In the genomic region with DNA sequence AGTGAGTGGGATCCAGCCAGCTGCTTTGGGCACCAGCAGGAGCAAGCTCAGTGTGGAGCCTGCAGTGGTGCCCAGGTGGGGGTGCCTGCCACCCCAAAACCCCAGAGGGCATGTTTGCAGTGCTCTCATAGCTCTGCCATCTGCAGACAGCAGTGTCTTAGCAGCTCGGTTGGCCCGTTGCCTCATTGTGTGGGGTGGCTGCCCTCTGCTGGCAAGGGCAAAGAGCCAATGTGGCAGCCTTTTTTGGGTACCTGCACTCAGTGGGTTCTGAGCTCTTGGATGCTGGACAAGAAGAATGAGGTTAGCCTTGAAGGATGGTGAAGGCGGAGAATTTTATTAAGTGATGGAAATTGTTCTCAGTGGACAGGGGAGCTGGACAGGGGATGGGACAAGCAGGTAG, we compare ENCODE assay signal across 8 cellular contexts. TPM values are rescaled to one million over a fixed set of nuclear protein-coding genes. Genes with fewer than 3 reads are reported as not detected.
DNase-seq lines count a peak whose midpoint lies in the region; ATAC-seq, FAIRE-seq and TF ChIP-seq lines count a peak whose summit lies in the region.

No MANE protein-coding gene starts in this region.

- H3K4me3 ChIP-seq in endothelial cell of umbilical vein (replicated peaks in 1 of 3; ENCODE audit: insufficient read depth in 1 of 3, low read depth in 1 of 3, low read length in 3 of 3) (no peak overlapping the region), neutrophil (ENCODE audit: low read depth in 1 of 2, low read length in 1 of 2) (no peak overlapping the region)

- H3K9me1 ChIP-seq in endothelial cell of umbilical vein (replicated peaks; ENCODE audit: control insufficient read depth, extremely low read depth, insufficient read depth, low read length) = no peaks in the 10 kb centered on the region

- CTCF ChIA-PET in activated CD4-positive, alpha-beta memory T cell treated with anti-CD3 and anti-CD28 coated beads, Interleukin-2, amount 10 ng/mL, durations not matched to agents 7 days and 5 days (lab: Charles Lee) = interaction anchor here (0.6 to 8.5 kb wide), 56 partner anchors 9 to 470 kb away, joined by 3 to 452 read pairs (median 5); a partner anchor contains a TSS
- CTCF ChIA-PET in endothelial cell of umbilical vein (lab: Charles Lee) = interaction anchor here (0.7 to 7.0 kb wide), 20 partner anchors 10 to 413 kb away, joined by 3 to 249 read pairs (median 4); a partner anchor contains a TSS

- TF ChIP-seq POLR2A in endothelial cell of umbilical vein (IDR thresholded peaks at IDR 0.05; ENCODE audit: low read depth, low read length) = no peak

- H3K27ac Mint-ChIP-seq in activated CD4-positive, alpha-beta memory T cell treated with anti-CD3 and anti-CD28 coated beads, Interleukin-2, amount 10 ng/mL, durations not matched to agents 7 days and 5 days = no peak overlapping the region
- H3K27ac Mint-ChIP-seq in mesothelial cell of epicardium = no peak overlapping the region

- H3K36me3 ChIP-seq in endothelial cell of umbilical vein (ENCODE audit: control insufficient read depth in 2 of 2, extremely low read depth in 1 of 2, insufficient read depth in 2 of 2, low read length in 2 of 2) (no peaks in the 10 kb centered on the region), neutrophil (no peaks in the 10 kb centered on the region)

- DNase-seq in EH (ENCODE audit: low read depth) (peak; percentile 13), NCI-H446 treated with DMSO at 0.1 percent for 48 hours (lab: John Stamatoyannopoulos, UW) (peak; percentile 56), endothelial cell of umbilical vein (ENCODE audit: low read depth, low spot score) (peak; percentile 9), DMS79 treated with DMSO at 0.1 percent for 48 hours (lab: John Stamatoyannopoulos, UW) (no peak), mesothelial cell of epicardium (ENCODE audit: low spot score in 2 of 2, unreplicated experiment in 2 of 2) (no peak)
- DNase-seq in activated CD4-positive, alpha-beta memory T cell treated with anti-CD3 and anti-CD28 coated beads, Interleukin-2, amount 10 ng/mL, durations not matched to agents 7 days and 5 days = peak; percentile 81

- H3K27me3 ChIP-seq in endothelial cell of umbilical vein (ENCODE audit: control insufficient read depth in 2 of 2, insufficient read depth in 2 of 2, low read length in 2 of 2) = peaks cover 0 to 4% of the 10 kb centered on the region in 2 experiments
- peaks cover 21% of the 10 kb centered on the region for H3K27me3 ChIP-seq in neutrophil

- H4K20me1 ChIP-seq in endothelial cell of umbilical vein (replicated peaks; ENCODE audit: control insufficient read depth, extremely low read depth, insufficient read depth, low read length) = no peaks in the 10 kb centered on the region

- H3K9ac ChIP-seq in endothelial cell of umbilical vein (replicated peaks; ENCODE audit: extremely low read depth, insufficient read depth, low read length) = no peak overlapping the region

- no peaks in the 10 kb centered on the region for H3K9me3 Mint-ChIP-seq in activated CD4-positive, alpha-beta memory T cell treated with anti-CD3 and anti-CD28 coated beads, Interleukin-2, amount 10 ng/mL, durations not matched to agents 7 days and 5 days
- no peaks in the 10 kb centered on the region for H3K9me3 Mint-ChIP-seq in mesothelial cell of epicardium

- FAIRE-seq in endothelial cell of umbilical vein (lab: Jason Lieb, UNC) = no peak

- ATAC-seq in HG02588 (IDR thresholded peaks at IDR 0.05; ENCODE audit: unreplicated experiment) = peak; percentile 47

- TF ChIP-seq CTCF in endothelial cell of umbilical vein (IDR thresholded peaks at IDR 0.05; ENCODE audit: extremely low read depth in 1 of 2, insufficient read depth in 1 of 2, low read depth in 1 of 2, low read length in 2 of 2) = peak; percentile 15 to 42
- TF ChIP-seq CTCF in neutrophil (IDR thresholded peaks at IDR 0.05) = peak; percentile 68
- no peak for TF ChIP-seq CTCF in mesothelial cell of epicardium (IDR thresholded peaks at IDR 0.05; ENCODE audit: unreplicated experiment)

- H3K27me3 Mint-ChIP-seq in activated CD4-positive, alpha-beta memory T cell treated with anti-CD3 and anti-CD28 coated beads, Interleukin-2, amount 10 ng/mL, durations not matched to agents 7 days and 5 days = peaks cover 14% of the 10 kb centered on the region
- H3K27me3 Mint-ChIP-seq in mesothelial cell of epicardium (ENCODE audit: low read depth) = peaks cover 20% of the 10 kb centered on the region

- dilution Hi-C loops in endothelial cell of umbilical vein (cut with MboI; ENCODE audit: extremely low pct_ligation_motif_present, low sequenced_read_pairs) = no loop called here

- intact Hi-C loops in endothelial cell of umbilical vein (cut with micrococcal nuclease) = loop anchor here (2.0 kb wide), 1 partner anchor 369 kb away; no protein-coding TSS in a partner anchor

- no peak overlapping the region for H3K27ac ChIP-seq in endothelial cell of umbilical vein (ENCODE audit: insufficient read depth, low read depth, low read length)
- no peak overlapping the region for H3K27ac ChIP-seq in neutrophil

- no TSS peak for BruUV-seq in endothelial cell of umbilical vein (replicated peaks; lab: Mats Ljungman, UMichigan)

- H3K9me3 ChIP-seq in endothelial cell of umbilical vein (replicated peaks; ENCODE audit: control insufficient read depth, insufficient read depth, low read length) = no peaks in the 10 kb centered on the region
- no peaks in the 10 kb centered on the region for H3K9me3 ChIP-seq in neutrophil

- POLR2A ChIA-PET in activated CD4-positive, alpha-beta memory T cell treated with anti-CD3 and anti-CD28 coated beads, Interleukin-2, amount 10 ng/mL, durations not matched to agents 7 days and 5 days (lab: Charles Lee) = interaction anchor here (1.0 to 1.6 kb wide), 6 partner anchors 13 to 370 kb away, joined by 3 to 14 read pairs (median 4); no protein-coding TSS in a partner anchor
- POLR2A ChIA-PET in endothelial cell of umbilical vein (lab: Charles Lee) = no interaction called here

- H3K4me2 ChIP-seq in endothelial cell of umbilical vein (ENCODE audit: insufficient read depth, low read length) = no peak overlapping the region

- H3K4me1 ChIP-seq in endothelial cell of umbilical vein (ENCODE audit: control insufficient read depth, extremely low read depth, insufficient read depth, low read length) (no peaks in the 10 kb centered on the region), neutrophil (ENCODE audit: control insufficient read depth in 1 of 2, insufficient read depth in 1 of 2, low read depth in 1 of 2, low read length in 1 of 2) (no peaks in the 10 kb centered on the region)

- no peak overlapping the region for H2AFZ ChIP-seq in endothelial cell of umbilical vein (ENCODE audit: low read depth, low read length)

- no peaks in the 10 kb centered on the region for H3K79me2 ChIP-seq in endothelial cell of umbilical vein (ENCODE audit: control insufficient read depth, insufficient read depth, low read length)

- no peaks in the 10 kb centered on the region for H3K4me1 Mint-ChIP-seq in activated CD4-positive, alpha-beta memory T cell treated with anti-CD3 and anti-CD28 coated beads, Interleukin-2, amount 10 ng/mL, durations not matched to agents 7 days and 5 days
- no peaks in the 10 kb centered on the region for H3K4me1 Mint-ChIP-seq in mesothelial cell of epicardium

- H3K4me3 Mint-ChIP-seq in activated CD4-positive, alpha-beta memory T cell treated with anti-CD3 and anti-CD28 coated beads, Interleukin-2, amount 10 ng/mL, durations not matched to agents 7 days and 5 days = no peak overlapping the region
- no peak overlapping the region for H3K4me3 Mint-ChIP-seq in mesothelial cell of epicardium

- no peaks in the 10 kb centered on the region for H3K36me3 Mint-ChIP-seq in activated CD4-positive, alpha-beta memory T cell treated with anti-CD3 and anti-CD28 coated beads, Interleukin-2, amount 10 ng/mL, durations not matched to agents 7 days and 5 days (ENCODE audit: low read depth)
- no peaks in the 10 kb centered on the region for H3K36me3 Mint-ChIP-seq in mesothelial cell of epicardium

TF ChIP-seq in endothelial cell of umbilical vein, 7 proteins besides CTCF, POLR2A, EP300 and RAD21 (continues in another document):
- TF ChIP-seq POLR2AphosphoS5 (IDR thresholded peaks at IDR 0.05; ENCODE audit: insufficient read depth, low read depth, low read length) (no peak), GATA2 (IDR thresholded peaks at IDR 0.05; ENCODE audit: insufficient read depth, insufficient read length, low read depth, low read length) (no peak), MYC (IDR thresholded peaks at IDR 0.05; ENCODE audit: low read depth, low read length) (no peak), FOS (IDR thresholded peaks at IDR 0.05; ENCODE audit: borderline replicate concordance, insufficient read depth, low read length) (no peak), JUN (IDR thresholded peaks at IDR 0.05; ENCODE audit: borderline replicate concordance, insufficient read depth, insufficient read length, low read depth) (no peak)
- TF ChIP-seq, protein P1, sequence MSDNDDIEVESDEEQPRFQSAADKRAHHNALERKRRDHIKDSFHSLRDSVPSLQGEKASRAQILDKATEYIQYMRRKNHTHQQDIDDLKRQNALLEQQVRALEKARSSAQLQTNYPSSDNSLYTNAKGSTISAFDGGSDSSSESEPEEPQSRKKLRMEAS (IDR thresholded peaks at IDR 0.05; ENCODE audit: insufficient read depth, insufficient read length) = no peak

RNA-seq across cellular contexts. Expression of a gene that starts 52.3 kb away (rescaled TPM):
- total RNA-seq in activated CD4-positive, alpha-beta memory T cell treated with anti-CD3 and anti-CD28 coated beads, Interleukin-2, amount 10 ng/mL, durations not matched to agents 7 days and 5 days = not detected
- not detected in 2 replicates for total RNA-seq in endothelial cell of umbilical vein
- polyA plus RNA-seq in endothelial cell of umbilical vein = not detected in 2 replicates
- polyA plus RNA-seq in endothelial cell of umbilical vein (2011; cell fraction: cytosol; rRNA removed) = not detected in 2 replicates
- not detected in 2 replicates for polyA plus RNA-seq in endothelial cell of umbilical vein (2011; cell fraction: nucleus; rRNA removed)
- not detected in 2 replicates for polyA plus RNA-seq in endothelial cell of umbilical vein (2012)
- polyA minus RNA-seq in endothelial cell of umbilical vein = not detected in 2 replicates
- not detected for polyA minus RNA-seq in endothelial cell of umbilical vein (2011; cell fraction: cytosol; rRNA and poly(A)+ RNA removed)
- polyA minus RNA-seq in endothelial cell of umbilical vein (2011; cell fraction: nucleus; rRNA and poly(A)+ RNA removed) = not detected in 2 replicates
- total RNA-seq in mesothelial cell of epicardium = not detected in 3 replicates

RNA-seq across cellular contexts. Expression of a gene that starts 54.1 kb away (rescaled TPM):
- total RNA-seq in activated CD4-positive, alpha-beta memory T cell treated with anti-CD3 and anti-CD28 coated beads, Interleukin-2, amount 10 ng/mL, durations not matched to agents 7 days and 5 days = not detected
- total RNA-seq in endothelial cell of umbilical vein (not detected in 2 replicates), mesothelial cell of epicardium (not detected in 3 replicates)
- polyA plus RNA-seq in endothelial cell of umbilical vein = not detected in 2 replicates
- polyA plus RNA-seq in endothelial cell of umbilical vein (2011; cell fraction: cytosol; rRNA removed) = not detected in 2 replicates
- not detected in 2 replicates for polyA plus RNA-seq in endothelial cell of umbilical vein (2011; cell fraction: nucleus; rRNA removed)
- not detected in 2 replicates for polyA plus RNA-seq in endothelial cell of umbilical vein (2012)
- not detected in 2 replicates for polyA minus RNA-seq in endothelial cell of umbilical vein
- polyA minus RNA-seq in endothelial cell of umbilical vein (2011; cell fraction: cytosol; rRNA and poly(A)+ RNA removed) = not detected
- polyA minus RNA-seq in endothelial cell of umbilical vein (2011; cell fraction: nucleus; rRNA and poly(A)+ RNA removed) = not detected in 2 replicates

Comparison
In these comparisons a context has a peak if more than half of its experiments do, and no peak if none do; other contexts are left out.
1. DNase-seq: peak in EH (single experiment), NCI-H446 treated with DMSO at 0.1 percent for 48 hours (single experiment), activated CD4-positive, alpha-beta memory T cell treated with anti-CD3 and anti-CD28 coated beads, Interleukin-2, amount 10 ng/mL, durations not matched to agents 7 days and 5 days (single experiment) and endothelial cell of umbilical vein (single experiment); none in DMS79 treated with DMSO at 0.1 percent for 48 hours (single experiment) and mesothelial cell of epicardium (0 of 2).